22 cellular contexts compared by ENCODE assay signal in the genomic region with DNA sequence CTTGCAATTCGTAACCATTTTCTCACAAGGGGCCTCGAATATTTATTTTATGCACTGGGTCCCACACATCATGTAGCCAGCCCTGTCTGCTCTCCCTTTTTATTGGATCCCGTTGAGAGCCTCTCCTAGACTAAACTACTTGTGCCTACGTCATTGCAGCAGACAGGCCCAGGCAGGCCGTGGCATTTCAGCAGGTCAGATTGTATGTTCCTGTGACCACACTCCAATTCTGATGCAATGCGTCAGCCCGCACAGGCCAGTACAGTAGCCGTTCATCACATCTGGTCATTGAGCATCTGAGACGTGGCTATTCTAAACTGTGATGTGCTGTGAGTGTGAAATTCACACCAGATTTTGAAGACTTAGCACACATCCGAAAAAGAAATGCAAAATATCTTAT. TPM values are rescaled to one million over a fixed set of nuclear protein-coding genes. Genes with fewer than 3 reads are reported as not detected.
A peak's percentile ranks its signal among the peaks of the same experiment; 100 is the strongest.
DNase-seq lines count a peak whose midpoint lies in the region; TF ChIP-seq lines count a peak whose summit lies in the region.
"Had no signal": no experiment of that assay in that cellular context is flagged by ENCODE, and none has a peak within 500 bp of the region (broad histone marks: within the 10 kb centered on the region; RNA-seq: fewer than 3 reads in every experiment).

No MANE protein-coding gene starts in this region.

- no TSS peak for BruUV-seq in PC-9 (replicated peaks; lab: Mats Ljungman, UMichigan)

- peaks cover 36% of the 10 kb centered on the region for H3K4me1 Mint-ChIP-seq in nephron progenitor cell
- H3K4me1 Mint-ChIP-seq: activated CD4-positive, alpha-beta T cell treated with anti-CD3 and anti-CD28 coated beads, Interleukin-2, amount 10 ng/mL, durations not matched to agents 7 days and 5 days had no signal

- no peak overlapping the region for H3K27ac Mint-ChIP-seq in nephron progenitor cell
- H3K27ac Mint-ChIP-seq: activated CD4-positive, alpha-beta T cell treated with anti-CD3 and anti-CD28 coated beads, Interleukin-2, amount 10 ng/mL, durations not matched to agents 7 days and 5 days; natural killer cell treated with Interleukin-12 subunit alpha and Interleukin-12 subunit beta and Interleukin-15 and Interleukin-18, amount 100 ng/mL, for 72 hours had no signal

- peaks cover 18% of the 10 kb centered on the region for H3K36me3 Mint-ChIP-seq in nephron progenitor cell (ENCODE audit: low read depth)
- H3K36me3 Mint-ChIP-seq: natural killer cell treated with Interleukin-12 subunit alpha and Interleukin-12 subunit beta and Interleukin-15 and Interleukin-18, amount 100 ng/mL, for 72 hours had no signal

- intact Hi-C loops in PC-9 (cut with micrococcal nuclease; ENCODE audit: unreplicated experiment) = no loop called here

- H3K36me3 ChIP-seq in SJCRH30 = no peaks in the 10 kb centered on the region
- no peaks in the 10 kb centered on the region for H3K36me3 ChIP-seq in PC-9 (ENCODE audit: low read depth)
- H3K36me3 ChIP-seq: adrenal gland, cardiac muscle cell had no signal

- H3K9me3 ChIP-seq in SJCRH30 (replicated peaks) (no peaks in the 10 kb centered on the region), PC-9 (ENCODE audit: insufficient read depth, low read depth) (no peaks in the 10 kb centered on the region)

- H3K27ac ChIP-seq in SJCRH30 = peak overlapping the region; percentile 100
- H3K27ac ChIP-seq in PC-9 = no peak overlapping the region
- H3K27ac ChIP-seq: adrenal gland, cardiac muscle cell, dorsolateral prefrontal cortex, gastroesophageal sphincter had no signal

- no peak overlapping the region for H2AFZ ChIP-seq in PC-9

- peaks cover 10% of the 10 kb centered on the region for H3K27me3 Mint-ChIP-seq in nephron progenitor cell (ENCODE audit: low read depth, poor library complexity)
- H3K27me3 Mint-ChIP-seq: activated CD4-positive, alpha-beta T cell treated with anti-CD3 and anti-CD28 coated beads, Interleukin-2, amount 10 ng/mL, durations not matched to agents 7 days and 5 days had no signal

- no peaks in the 10 kb centered on the region for H3K9me2 ChIP-seq in PC-9 (ENCODE audit: insufficient read depth)

- TF ChIP-seq CTCF in PC-9 (conservative IDR thresholded peaks at IDR 0.05) (no peak), nephron progenitor cell (IDR thresholded peaks at IDR 0.05) (no peak)

- H3K27me3 ChIP-seq in SJCRH30 (no peaks in the 10 kb centered on the region), PC-9 (ENCODE audit: insufficient read depth, low read depth) (no peaks in the 10 kb centered on the region)
- H3K27me3 ChIP-seq: adrenal gland, cardiac muscle cell, dorsolateral prefrontal cortex, gastroesophageal sphincter had no signal

- H3K79me2 ChIP-seq in PC-9 (ENCODE audit: low read depth) = no peaks in the 10 kb centered on the region

- H3K9me3 Mint-ChIP-seq in nephron progenitor cell = peaks cover 19% of the 10 kb centered on the region
- H3K9me3 Mint-ChIP-seq: natural killer cell treated with Interleukin-12 subunit alpha and Interleukin-12 subunit beta and Interleukin-15 and Interleukin-18, amount 100 ng/mL, for 72 hours had no signal

- H4K20me1 ChIP-seq in PC-9 (ENCODE audit: insufficient read depth) = no peaks in the 10 kb centered on the region

- H3K4me3 ChIP-seq in SJCRH30 (no peak overlapping the region), PC-9 (no peak overlapping the region)
- H3K4me3 ChIP-seq: adrenal gland, cardiac muscle cell, gastroesophageal sphincter had no signal

- CTCF ChIA-PET in PC-9 (lab: Charles Lee) = no interaction called here

- H3F3A ChIP-seq in PC-9 (ENCODE audit: insufficient read depth, low read depth) = no peaks in the 10 kb centered on the region

- POLR2A ChIA-PET in PC-9 (lab: Charles Lee; ENCODE audit: unreplicated experiment) = no interaction called here

- H3K4me1 ChIP-seq in SJCRH30 = peaks cover 69% of the 10 kb centered on the region
- no peaks in the 10 kb centered on the region for H3K4me1 ChIP-seq in PC-9 (replicated peaks; ENCODE audit: insufficient read depth)
- H3K4me1 ChIP-seq: gastroesophageal sphincter had no signal

- H3K4me2 ChIP-seq in PC-9 = no peak overlapping the region

- DNase-seq in H4 (ENCODE audit: low spot score) (peak; percentile 58), NCI-H1105 (lab: John Stamatoyannopoulos, UW) (peak; percentile 36), SJCRH30 (peak; percentile 95 to 98), myocyte (ENCODE audit: low read depth) (peak; percentile 17), PC-9 (no peak), NAMALWA (ENCODE audit: low spot score) (no peak), SIG-M5 treated with dmso at 0.1 percent for 504 hours (lab: John Stamatoyannopoulos, UW; ENCODE audit: unreplicated experiment) (no peak), nephron progenitor cell (no peak)
- DNase-seq: activated CD4-positive, alpha-beta T cell treated with anti-CD3 and anti-CD28 coated beads, Interleukin-2, amount 10 ng/mL, durations not matched to agents 7 days and 5 days; activated CD8-positive, alpha-beta memory T cell treated with anti-CD3 and anti-CD28 coated beads, Interleukin-2, amount 50 U/mL, for 48 hours; activated gamma-delta T cell treated with Interleukin-2 at 50 U/mL for 16 hours; dorsolateral prefrontal cortex; erythroblast; HCEC 1CT; mesendoderm; NCI-H2171 treated with DMSO at 0.1 percent for 48 hours; stimulated activated CD4-positive, alpha-beta T cell treated with anti-CD3 and anti-CD28 coated beads, Interleukin-4, amount 100 ng/mL, for 24 hours; T-helper 1 cell had no signal

- H3K4me3 Mint-ChIP-seq in nephron progenitor cell = no peak overlapping the region
- H3K4me3 Mint-ChIP-seq: activated CD4-positive, alpha-beta T cell treated with anti-CD3 and anti-CD28 coated beads, Interleukin-2, amount 10 ng/mL, durations not matched to agents 7 days and 5 days; natural killer cell treated with Interleukin-12 subunit alpha and Interleukin-12 subunit beta and Interleukin-15 and Interleukin-18, amount 100 ng/mL, for 72 hours had no signal

RNA-seq across cellular contexts. Expression of a gene that starts 42.2 kb away (rescaled TPM):
- 0.99 and 2.0 TPM in 2 replicates for total RNA-seq in H4 (2014; rRNA removed; shearing (Covaris generic))
- 79.1 and 80.0 TPM in 2 replicates for total RNA-seq in SJCRH30 (2014; rRNA removed; shearing (Covaris generic))
- total RNA-seq in myocyte (3.2 and 6.3 TPM in 2 replicates), PC-9 (2021) (8.6 and 12.9 TPM in 2 replicates)
- polyA plus RNA-seq in myocyte (2012) = 10.3 TPM

Comparison
In these comparisons a context has a peak if more than half of its experiments do, and no peak if none do; other contexts are left out.
1. DNase-seq: peak in H4 (single experiment), NCI-H1105 (single experiment), SJCRH30 (2 of 2) and myocyte (single experiment); none in PC-9 (0 of 2), NAMALWA (single experiment), SIG-M5 treated with dmso at 0.1 percent for 504 hours (single experiment) and nephron progenitor cell (single experiment).